1 cellular context compared by ENCODE assay signal in genomic region chr1:152110860-152111514, GRCh38.
TF ChIP-seq lines count a peak whose summit lies in the region.

No MANE protein-coding gene starts in this region.

TF ChIP-seq in endothelial cell of umbilical vein, 7 proteins besides CTCF, POLR2A, EP300 and RAD21:
- TF ChIP-seq EZH2 (IDR thresholded peaks at IDR 0.05; ENCODE audit: borderline replicate concordance, low read depth, low read length, severe bottlenecking), result peak; percentile 27
- no peak for TF ChIP-seq FOS (IDR thresholded peaks at IDR 0.05; ENCODE audit: borderline replicate concordance, insufficient read depth, low read length)
- no peak for TF ChIP-seq JUN (IDR thresholded peaks at IDR 0.05; ENCODE audit: borderline replicate concordance, insufficient read depth, insufficient read length, low read depth)
